In the genomic region with DNA sequence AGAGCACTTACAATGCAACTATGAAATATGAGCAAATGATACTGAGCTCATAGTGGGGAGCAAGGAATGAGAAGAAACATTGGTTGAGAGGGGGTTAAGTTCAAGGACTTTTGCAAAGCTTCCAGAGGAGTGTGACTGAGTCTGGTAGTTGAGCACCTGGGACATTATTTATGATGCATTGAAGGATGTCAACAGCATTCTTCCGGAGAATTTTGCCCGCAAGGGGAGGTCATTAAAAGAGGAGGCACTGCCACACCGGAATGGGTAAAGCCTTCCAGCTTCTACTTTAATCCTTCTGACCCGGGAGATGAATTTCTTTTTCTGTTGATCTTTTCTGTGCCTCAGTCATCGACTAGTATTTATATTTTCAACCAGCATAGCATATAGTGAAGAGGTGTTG, we compare ENCODE assay signal across 18 cellular contexts.
"Had no signal": no experiment of that assay in that cellular context is flagged by ENCODE, and none has a peak within 500 bp of the region (broad histone marks: within the 10 kb centered on the region; RNA-seq: fewer than 3 reads in every experiment).

No MANE protein-coding gene starts in this region.

- H3K9ac ChIP-seq: neural progenitor cell, parathyroid adenoma had no signal

- H3K4me3 Mint-ChIP-seq: activated B cell treated with CpG ODN at 0.5 μM for 24 hours; activated naive CD4-positive, alpha-beta T cell treated with anti-CD3 and anti-CD28 coated beads, Interleukin-2, amount 10 ng/mL, durations not matched to agents 7 days and 5 days; activated T-helper 17 cell treated with anti-CD3 and anti-CD28 coated beads, Interleukin-2, amount 50 U/mL, for 72 hours; brain; neural progenitor cell; T-helper 1 cell treated with Interleukin-12 subunit alpha and Interleukin-12 subunit beta and Interleukin-4 antibody, amounts not matched to agents 30 μg/mL and 1 μg/mL, for 36 hours had no signal

- H3K36me3 ChIP-seq: left lung, neural progenitor cell, stomach had no signal

- H3K27ac ChIP-seq: left lung, neural progenitor cell, parathyroid adenoma, stomach had no signal

- ATAC-seq: activated T-helper 17 cell treated with anti-CD3 and anti-CD28 coated beads, Interleukin-2, amount 50 U/mL, for 72 hours; esophagus mucosa; left lung had no signal

- H3K4me1 Mint-ChIP-seq: activated B cell treated with CpG ODN at 0.5 μM for 24 hours; activated naive CD4-positive, alpha-beta T cell treated with anti-CD3 and anti-CD28 coated beads, Interleukin-2, amount 10 ng/mL, durations not matched to agents 7 days and 5 days; activated T-helper 17 cell treated with anti-CD3 and anti-CD28 coated beads, Interleukin-2, amount 50 U/mL, for 72 hours had no signal

- H3K4me3 ChIP-seq: left lung, neural progenitor cell, stomach had no signal

- H3K36me3 Mint-ChIP-seq: activated naive CD4-positive, alpha-beta T cell treated with anti-CD3 and anti-CD28 coated beads, Interleukin-2, amount 10 ng/mL, durations not matched to agents 7 days and 5 days; brain; neural progenitor cell had no signal

- H2AFZ ChIP-seq: neural progenitor cell, parathyroid adenoma had no signal

- H3K9me3 ChIP-seq: left lung, stomach had no signal

- H3K79me2 ChIP-seq: parathyroid adenoma had no signal

- H3K27me3 ChIP-seq: left lung, neural progenitor cell had no signal

- H3K4me1 ChIP-seq: left lung, stomach had no signal

- H3K9me3 Mint-ChIP-seq: activated B cell treated with CpG ODN at 0.5 μM for 24 hours; activated naive CD4-positive, alpha-beta T cell treated with anti-CD3 and anti-CD28 coated beads, Interleukin-2, amount 10 ng/mL, durations not matched to agents 7 days and 5 days; activated T-helper 17 cell treated with anti-CD3 and anti-CD28 coated beads, Interleukin-2, amount 50 U/mL, for 72 hours; brain; neural progenitor cell; T-helper 1 cell treated with Interleukin-12 subunit alpha and Interleukin-12 subunit beta and Interleukin-4 antibody, amounts not matched to agents 30 μg/mL and 1 μg/mL, for 36 hours had no signal

- DNase-seq: activated B cell treated with CpG ODN at 0.5 μM for 24 hours; activated CD4-positive, alpha-beta T cell treated with anti-CD3 and anti-CD28 coated beads, Interleukin-2, amount 50 U/mL, for 1 hour; activated naive CD4-positive, alpha-beta T cell treated with anti-CD3 and anti-CD28 coated beads, Interleukin-2, amount 10 ng/mL, durations not matched to agents 7 days and 5 days; activated T-cell treated with anti-CD3 and anti-CD28 coated beads for 4 hours; cerebellar nuclear complex; dermis blood vessel endothelial cell; glutamatergic neuron; left lung; retina; stimulated activated CD4-positive, alpha-beta T cell treated with anti-CD3 and anti-CD28 coated beads, Interleukin-15, amount 100 ng/mL, for 24 hours; stimulated activated CD4-positive, alpha-beta T cell treated with anti-CD3 and anti-CD28 coated beads, Interleukin-4, amount 100 ng/mL, for 4 hours; stomach had no signal

- H3K4me2 ChIP-seq: neural progenitor cell had no signal

- H3K27me3 Mint-ChIP-seq: activated B cell treated with CpG ODN at 0.5 μM for 24 hours had no signal

- H3K27ac Mint-ChIP-seq: activated B cell treated with CpG ODN at 0.5 μM for 24 hours; activated naive CD4-positive, alpha-beta T cell treated with anti-CD3 and anti-CD28 coated beads, Interleukin-2, amount 10 ng/mL, durations not matched to agents 7 days and 5 days; activated T-helper 17 cell treated with anti-CD3 and anti-CD28 coated beads, Interleukin-2, amount 50 U/mL, for 72 hours; neural progenitor cell; T-helper 1 cell treated with Interleukin-12 subunit alpha and Interleukin-12 subunit beta and Interleukin-4 antibody, amounts not matched to agents 30 μg/mL and 1 μg/mL, for 36 hours had no signal
